ENCODE assay signal across 1 cellular context in genomic region chr19:13610042-13610691, GRCh38.
TF ChIP-seq lines count a peak whose summit lies in the region.

No MANE protein-coding gene starts in this region.

TF ChIP-seq in GM23338, 12 proteins besides CTCF, POLR2A, EP300 and RAD21 (continued from another document):
- TF ChIP-seq REST (IDR thresholded peaks at IDR 0.05; ENCODE audit: unreplicated experiment) (no peak), EZH2 (IDR thresholded peaks at IDR 0.05; ENCODE audit: low read depth, unreplicated experiment) (no peak), EZH2phosphoT487 (IDR thresholded peaks at IDR 0.05; ENCODE audit: unreplicated experiment) (no peak), ZNF114 (CRISPR knock-in tag; IDR thresholded peaks at IDR 0.05) (no peak), ZNF462 (CRISPR knock-in tag; IDR thresholded peaks at IDR 0.05) (no peak), ETS1 (IDR thresholded peaks at IDR 0.05) (no peak)
